Comparison of ENCODE assay signal across 20 cellular contexts in the genomic region with DNA sequence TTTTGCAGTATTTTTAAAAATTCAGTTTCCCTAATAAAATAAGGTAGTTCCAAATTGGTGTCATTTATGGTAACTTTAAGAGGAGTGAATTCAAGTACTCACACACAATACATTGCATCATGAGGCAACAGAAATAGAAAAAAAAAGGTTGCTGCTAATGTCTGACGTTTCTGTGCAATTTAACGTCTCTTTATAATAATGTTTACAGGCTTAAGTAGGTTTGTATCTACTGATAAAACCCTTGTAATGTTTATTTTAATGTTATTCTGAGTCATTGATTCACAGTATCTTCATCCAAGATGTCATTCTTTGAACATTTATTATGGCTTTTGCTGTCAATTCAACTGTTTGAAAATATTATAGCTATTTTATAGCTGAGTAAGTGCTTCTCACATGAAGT.
DNase-seq lines count a peak whose midpoint lies in the region; ATAC-seq, FAIRE-seq and TF ChIP-seq lines count a peak whose summit lies in the region.
"Had no signal": no experiment of that assay in that cellular context is flagged by ENCODE, and none has a peak within 500 bp of the region (broad histone marks: within the 10 kb centered on the region; RNA-seq: fewer than 3 reads in every experiment).

No MANE protein-coding gene starts in this region.

- no peak overlapping the region for H2BK120ac ChIP-seq in trophoblast cell (ENCODE audit: insufficient read depth, low read length, poor library complexity)

- H3K23ac ChIP-seq in trophoblast cell (ENCODE audit: low read length), result no peak overlapping the region

- no peak overlapping the region for H3K18ac ChIP-seq in trophoblast cell (ENCODE audit: low read length)

- DNase-seq in astrocyte (ENCODE audit: low read depth), result no peak
- peak; percentile 36 for DNase-seq in iris pigment epithelial cell (ENCODE audit: low read depth)
- DNase-seq in trophoblast cell, result no peak
- DNase-seq in activated T-helper 2 cell treated with anti-CD3 and anti-CD28 coated beads, Interferon-gamma antibody, Interleukin-2, Interleukin-4, amounts not matched to agents 10 μg/mL and 5 μg/mL and 100 μg/mL, durations not matched to agents 14 hours and 24 hours and 36 hours (ENCODE audit: low spot score), result no peak
- no peak for DNase-seq in left cardiac atrium
- no peak for DNase-seq in nephron progenitor cell
- DNase-seq: 8988T; CD4-positive, alpha-beta memory T cell; DMS153; DMS79; GDM1; GM23248; HFFc6 had no signal

- H3K9ac ChIP-seq in astrocyte (ENCODE audit: low read length), result no peak overlapping the region
- no peak overlapping the region for H3K9ac ChIP-seq in trophoblast cell (ENCODE audit: low read length)
- H3K9ac ChIP-seq: BLaER1, GM23248 had no signal

- TF ChIP-seq CTCF in HEK293 (tag by site-specific recombination; IDR thresholded peaks at IDR 0.05), result no peak
- TF ChIP-seq CTCF in astrocyte (IDR thresholded peaks at IDR 0.05; ENCODE audit: insufficient read depth, low read depth, low read length), result no peak
- no peak for TF ChIP-seq CTCF in nephron progenitor cell (IDR thresholded peaks at IDR 0.05)

- H2BK5ac ChIP-seq in trophoblast cell (ENCODE audit: low read depth, low read length, poor library complexity), result no peak overlapping the region

- H4K20me1 ChIP-seq in astrocyte (ENCODE audit: insufficient read depth, low read length), result peaks cover 37% of the 10 kb centered on the region
- H4K20me1 ChIP-seq: BLaER1 had no signal

- FAIRE-seq in astrocyte (lab: Jason Lieb, UNC), result peak; percentile 50
- FAIRE-seq: GM12892, GM18507, HTR-8/SVneo had no signal

- CTCF ChIA-PET in HEK293 (lab: Yijun Ruan, JAX), result no interaction called here

- H3K4me3 ChIP-seq in HEK293 (ENCODE audit: low read depth, low read length) (no peak overlapping the region), astrocyte (ENCODE audit: insufficient read depth, low read depth, low read length) (no peak overlapping the region), trophoblast cell (ENCODE audit: low read depth, low read length) (no peak overlapping the region)
- H3K4me3 ChIP-seq: BLaER1, GM23248, HAP-1 had no signal

- H2AFZ ChIP-seq in astrocyte (ENCODE audit: low read depth, low read length), result no peak overlapping the region
- H2AFZ ChIP-seq in trophoblast cell (ENCODE audit: insufficient read depth, low read length, poor library complexity), result no peak overlapping the region
- H2AFZ ChIP-seq: GM23248 had no signal

- no peaks in the 10 kb centered on the region for H3K9me3 ChIP-seq in HEK293 (ENCODE audit: control insufficient read depth, insufficient read depth, low read depth, low read length)
- no peaks in the 10 kb centered on the region for H3K9me3 ChIP-seq in astrocyte (ENCODE audit: insufficient read depth, low read depth, low read length)
- no peaks in the 10 kb centered on the region for H3K9me3 ChIP-seq in trophoblast cell (ENCODE audit: insufficient read depth, low read depth, low read length)
- H3K9me3 ChIP-seq: BLaER1, HAP-1 had no signal

- H3K4me3 Mint-ChIP-seq in astrocyte (ENCODE audit: unreplicated experiment) (no peak overlapping the region), nephron progenitor cell (no peak overlapping the region)
- H3K4me3 Mint-ChIP-seq in activated T-helper 2 cell treated with anti-CD3 and anti-CD28 coated beads, Interferon-gamma antibody, Interleukin-2, Interleukin-4, amounts not matched to agents 10 μg/mL and 5 μg/mL and 100 μg/mL, durations not matched to agents 14 hours and 24 hours and 36 hours (ENCODE audit: low read depth), result no peak overlapping the region
- H3K4me3 Mint-ChIP-seq: CD14-positive monocyte; CD4-positive, alpha-beta memory T cell; HFFc6 had no signal

- peak overlapping the region; percentile 21 for H3K4ac ChIP-seq in trophoblast cell (ENCODE audit: low read depth, low read length)

- H3K36me3 ChIP-seq in HEK293 (ENCODE audit: control insufficient read depth in 2 of 2, insufficient read depth in 1 of 2, low read length in 2 of 2) (no peaks in the 10 kb centered on the region), astrocyte (ENCODE audit: insufficient read depth, low read length) (peaks cover 11% of the 10 kb centered on the region), trophoblast cell (ENCODE audit: control insufficient read depth in 1 of 2, insufficient read depth in 2 of 2, low read length in 2 of 2) (peaks cover 0 to 1% of the 10 kb centered on the region in 2 experiments)
- H3K36me3 ChIP-seq: BLaER1, HAP-1 had no signal

- H3K27ac ChIP-seq in HEK293 (ENCODE audit: extremely low read depth, low read depth, low read length) (no peak overlapping the region), astrocyte (ENCODE audit: low read depth, low read length) (no peak overlapping the region), trophoblast cell (ENCODE audit: low read depth, low read length) (no peak overlapping the region)
- H3K27ac ChIP-seq: BLaER1, GM23248 had no signal

- H3K36me3 Mint-ChIP-seq in astrocyte (ENCODE audit: low read depth, unreplicated experiment) (peaks cover 8% of the 10 kb centered on the region), nephron progenitor cell (ENCODE audit: low read depth) (peaks cover 11% of the 10 kb centered on the region)
- no peaks in the 10 kb centered on the region for H3K36me3 Mint-ChIP-seq in activated T-helper 2 cell treated with anti-CD3 and anti-CD28 coated beads, Interferon-gamma antibody, Interleukin-2, Interleukin-4, amounts not matched to agents 10 μg/mL and 5 μg/mL and 100 μg/mL, durations not matched to agents 14 hours and 24 hours and 36 hours (ENCODE audit: low read depth)
- H3K36me3 Mint-ChIP-seq: CD4-positive, alpha-beta memory T cell had no signal

- H3K4me1 ChIP-seq in HEK293 (ENCODE audit: control insufficient read depth, insufficient read depth, low read length) (peaks cover 49% of the 10 kb centered on the region), astrocyte (ENCODE audit: insufficient read depth, low read length) (no peaks in the 10 kb centered on the region), trophoblast cell (ENCODE audit: control insufficient read depth in 1 of 2, insufficient read depth in 2 of 2, low read length in 2 of 2) (peaks cover 4 to 8% of the 10 kb centered on the region in 2 experiments)
- H3K4me1 ChIP-seq: BLaER1 had no signal

- peaks cover 10% of the 10 kb centered on the region for H3K79me1 ChIP-seq in trophoblast cell (ENCODE audit: low read length)

- no peak overlapping the region for H4K91ac ChIP-seq in trophoblast cell (ENCODE audit: low read depth, low read length)

- H2BK12ac ChIP-seq in trophoblast cell (ENCODE audit: low read length), result no peak overlapping the region

- POLR2A ChIA-PET in HEK293 (lab: Yijun Ruan, JAX), result no interaction called here

- peaks cover 32% of the 10 kb centered on the region for H3K79me2 ChIP-seq in astrocyte (ENCODE audit: insufficient read depth, low read length)
- peaks cover 1% of the 10 kb centered on the region for H3K79me2 ChIP-seq in trophoblast cell (ENCODE audit: control insufficient read depth, insufficient read depth, low read length, poor library complexity)

- no peak overlapping the region for H3K27ac Mint-ChIP-seq in astrocyte (ENCODE audit: unreplicated experiment)
- H3K27ac Mint-ChIP-seq in activated T-helper 2 cell treated with anti-CD3 and anti-CD28 coated beads, Interferon-gamma antibody, Interleukin-2, Interleukin-4, amounts not matched to agents 10 μg/mL and 5 μg/mL and 100 μg/mL, durations not matched to agents 14 hours and 24 hours and 36 hours, result no peak overlapping the region
- no peak overlapping the region for H3K27ac Mint-ChIP-seq in nephron progenitor cell
- H3K27ac Mint-ChIP-seq: CD14-positive monocyte; CD4-positive, alpha-beta memory T cell; HFFc6 had no signal

- no peak for ATAC-seq in left cardiac atrium

- no peaks in the 10 kb centered on the region for H3K9me3 Mint-ChIP-seq in astrocyte (ENCODE audit: unreplicated experiment)
- H3K9me3 Mint-ChIP-seq in activated T-helper 2 cell treated with anti-CD3 and anti-CD28 coated beads, Interferon-gamma antibody, Interleukin-2, Interleukin-4, amounts not matched to agents 10 μg/mL and 5 μg/mL and 100 μg/mL, durations not matched to agents 14 hours and 24 hours and 36 hours, result no peaks in the 10 kb centered on the region
- H3K9me3 Mint-ChIP-seq in nephron progenitor cell, result no peaks in the 10 kb centered on the region
- H3K9me3 Mint-ChIP-seq: CD14-positive monocyte, HFFc6 had no signal

- intact Hi-C loops in activated T-helper 2 cell treated with anti-CD3 and anti-CD28 coated beads, Interferon-gamma antibody, Interleukin-2, Interleukin-4, amounts not matched to agents 10 μg/mL and 5 μg/mL and 100 μg/mL, durations not matched to agents 14 hours and 24 hours and 36 hours (cut with micrococcal nuclease), result no loop called here
- intact Hi-C loops in left cardiac atrium (cut with DNase I), result no loop called here

- H4K8ac ChIP-seq in trophoblast cell (ENCODE audit: low read depth, low read length), result no peak overlapping the region

- H3K27me3 Mint-ChIP-seq in astrocyte (ENCODE audit: low read depth, unreplicated experiment), result no peaks in the 10 kb centered on the region
- peaks cover 3% of the 10 kb centered on the region for H3K27me3 Mint-ChIP-seq in activated T-helper 2 cell treated with anti-CD3 and anti-CD28 coated beads, Interferon-gamma antibody, Interleukin-2, Interleukin-4, amounts not matched to agents 10 μg/mL and 5 μg/mL and 100 μg/mL, durations not matched to agents 14 hours and 24 hours and 36 hours (ENCODE audit: low read depth)
- H3K27me3 Mint-ChIP-seq in nephron progenitor cell (ENCODE audit: low read depth, poor library complexity), result no peaks in the 10 kb centered on the region

- no peak overlapping the region for H2AK5ac ChIP-seq in trophoblast cell (ENCODE audit: low read length)

- no CpG with 5 or more reads among the region's 2 CpGs for whole genome bisulfite sequencing in trophoblast cell (ENCODE audit: extremely low coverage, insufficient coverage, insufficient read length)

- H3K4me1 Mint-ChIP-seq in astrocyte (ENCODE audit: low read depth, unreplicated experiment) (peaks cover 9% of the 10 kb centered on the region), nephron progenitor cell (peaks cover 66% of the 10 kb centered on the region)
- no peaks in the 10 kb centered on the region for H3K4me1 Mint-ChIP-seq in activated T-helper 2 cell treated with anti-CD3 and anti-CD28 coated beads, Interferon-gamma antibody, Interleukin-2, Interleukin-4, amounts not matched to agents 10 μg/mL and 5 μg/mL and 100 μg/mL, durations not matched to agents 14 hours and 24 hours and 36 hours (ENCODE audit: low read depth)
- H3K4me1 Mint-ChIP-seq: CD4-positive, alpha-beta memory T cell had no signal

- H3K14ac ChIP-seq in trophoblast cell (ENCODE audit: low read length), result no peak overlapping the region

- no peak overlapping the region for H3K4me2 ChIP-seq in astrocyte (ENCODE audit: low read length)
- no peak overlapping the region for H3K4me2 ChIP-seq in trophoblast cell (ENCODE audit: low read length)
- H3K4me2 ChIP-seq: BLaER1 had no signal

- H4K12ac ChIP-seq in trophoblast cell (ENCODE audit: low read depth, low read length), result no peak overlapping the region

- H3K27me3 ChIP-seq in astrocyte (ENCODE audit: insufficient read depth, low read length), result no peaks in the 10 kb centered on the region
- H3K27me3 ChIP-seq in trophoblast cell (ENCODE audit: insufficient read depth, low read length), result no peaks in the 10 kb centered on the region
- H3K27me3 ChIP-seq: BLaER1 had no signal

TF ChIP-seq in HEK293, 187 proteins besides CTCF, POLR2A, EP300 and RAD21 (continues in another document):
- peak; percentile 70 for TF ChIP-seq ZNF629 (tag by site-specific recombination; IDR thresholded peaks at IDR 0.05)
- TF ChIP-seq ZXDB (tag by site-specific recombination; IDR thresholded peaks at IDR 0.05), result peak; percentile 41; the same call in 1 of the 2 replicates
